Comparison of ENCODE assay signal across 1 cellular context in the genomic region with DNA sequence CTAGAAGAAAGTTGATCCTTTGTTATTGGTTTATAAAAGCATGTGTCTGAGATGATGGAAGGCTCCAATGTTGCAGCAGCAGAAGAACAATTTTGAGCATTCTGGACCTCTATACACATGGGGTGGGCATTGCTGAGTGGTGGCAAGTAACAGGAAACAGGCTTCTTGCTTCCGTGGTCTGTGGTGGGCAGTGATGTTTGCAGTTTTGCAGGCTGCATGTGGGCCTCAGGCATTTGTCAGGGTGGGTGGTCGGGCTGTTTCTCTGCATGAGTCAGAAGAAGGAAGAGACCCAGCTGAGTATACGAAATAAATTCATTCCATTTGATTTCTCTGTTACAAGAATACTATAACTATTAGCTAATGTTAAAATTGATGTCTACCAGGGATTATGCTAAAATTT.
TF ChIP-seq lines count a peak whose summit lies in the region.

No MANE protein-coding gene starts in this region.

TF ChIP-seq in GM23338, 12 proteins besides CTCF, POLR2A, EP300 and RAD21:
- TF ChIP-seq REST (IDR thresholded peaks at IDR 0.05; ENCODE audit: unreplicated experiment) (no peak), POLR2AphosphoS5 (IDR thresholded peaks at IDR 0.05; ENCODE audit: low read depth) (no peak)
